ENCODE assay signal across 18 cellular contexts in genomic region chr2:172614932-172615331, GRCh38. TPM values are rescaled to one million over a fixed set of nuclear protein-coding genes. Genes with fewer than 3 reads are reported as not detected.
A peak's percentile ranks its signal among the peaks of the same experiment; 100 is the strongest.
DNase-seq lines count a peak whose midpoint lies in the region; ATAC-seq and TF ChIP-seq lines count a peak whose summit lies in the region.
"Had no signal": no experiment of that assay in that cellular context is flagged by ENCODE, and none has a peak within 500 bp of the region (broad histone marks: within the 10 kb centered on the region; RNA-seq: fewer than 3 reads in every experiment).

No MANE protein-coding gene starts in this region.

- TF ChIP-seq RAD21 in IMR-90 (IDR thresholded peaks at IDR 0.05; ENCODE audit: low read length) = no peak

- CTCF ChIA-PET in IMR-90 (lab: Yijun Ruan, JAX) = no interaction called here
- CTCF ChIA-PET in RWPE1 (lab: Yijun Ruan, JAX) = interaction anchor here (1.6 kb wide), 1 partner anchor 11 kb away, joined by 3 read pairs; no protein-coding TSS in a partner anchor

- H4K5ac ChIP-seq in IMR-90 (ENCODE audit: low read depth, low read length) = no peak overlapping the region

- no peak overlapping the region for H2AK5ac ChIP-seq in IMR-90 (ENCODE audit: low read depth, low read length)

- H3K14ac ChIP-seq in IMR-90 (replicated peaks; ENCODE audit: low read depth, low read length) = 0 out of 2 replicates have a peak overlapping the region, but pooled peaks have one; percentile 22

- no peak overlapping the region for H3K18ac ChIP-seq in IMR-90 (ENCODE audit: low read depth, low read length)

- H3K9ac ChIP-seq in IMR-90 (ENCODE audit: low read depth, low read length) = no peak overlapping the region
- no peak overlapping the region for H3K9ac ChIP-seq in SK-N-MC (ENCODE audit: insufficient read length)
- H3K9ac ChIP-seq: BLaER1 had no signal

- H3K4me2 ChIP-seq in IMR-90 (ENCODE audit: low read depth, low read length) = no peak overlapping the region
- H3K4me2 ChIP-seq in osteoblast (ENCODE audit: insufficient read depth, low read length) = no peak overlapping the region
- H3K4me2 ChIP-seq: BLaER1 had no signal

- H3K4me3 ChIP-seq in IMR-90 (ENCODE audit: insufficient read depth, low read depth, low read length) (no peak overlapping the region), SK-N-MC (no peak overlapping the region), right lobe of liver (no peak overlapping the region), osteoblast (ENCODE audit: insufficient read depth, low read length) (no peak overlapping the region)
- H3K4me3 ChIP-seq: BLaER1 had no signal

- H3K23ac ChIP-seq in IMR-90 (ENCODE audit: low read depth, low read length) = no peak overlapping the region

- dilution Hi-C loops in IMR-90 (cut with HindIII; ENCODE audit: low sequenced_read_pairs, unreplicated experiment) = no loop called here

- TF ChIP-seq POLR2A in IMR-90 (IDR thresholded peaks at IDR 0.05; ENCODE audit: low read depth, low read length) = no peak
- no peak for TF ChIP-seq POLR2A in right lobe of liver (IDR thresholded peaks at IDR 0.05)

- no peak overlapping the region for H4K91ac ChIP-seq in IMR-90 (ENCODE audit: insufficient read depth, low read depth, low read length)

- H3K9me3 ChIP-seq in IMR-90 (ENCODE audit: control insufficient read depth, insufficient read depth, low read length) (no peaks in the 10 kb centered on the region), SK-N-MC (ENCODE audit: low read depth, low read length) (no peaks in the 10 kb centered on the region), right lobe of liver (no peaks in the 10 kb centered on the region), osteoblast (ENCODE audit: low read depth, low read length) (no peaks in the 10 kb centered on the region)
- H3K9me3 ChIP-seq: BLaER1 had no signal

- no peak overlapping the region for H2BK5ac ChIP-seq in IMR-90 (ENCODE audit: low read depth, low read length, poor library complexity, severe bottlenecking)

- H3K56ac ChIP-seq in IMR-90 (ENCODE audit: extremely low read depth, insufficient read depth, low read length) = no peak overlapping the region

- H2AFZ ChIP-seq in IMR-90 (replicated peaks; ENCODE audit: low read length, poor library complexity) (no peak overlapping the region), osteoblast (ENCODE audit: low read length) (no peak overlapping the region)

- peaks cover 3 to 11% of the 10 kb centered on the region in 2 experiments; a peak in 1 of 4 replicates for H3K79me1 ChIP-seq in IMR-90 (ENCODE audit: low read depth in 1 of 2, low read length in 2 of 2)

- no peaks in the 10 kb centered on the region for H3K27me3 ChIP-seq in IMR-90 (ENCODE audit: control insufficient read depth, insufficient read depth, low read length)
- no peaks in the 10 kb centered on the region for H3K27me3 ChIP-seq in right lobe of liver
- H3K27me3 ChIP-seq in osteoblast (ENCODE audit: insufficient read depth, low read length) = no peaks in the 10 kb centered on the region
- H3K27me3 ChIP-seq: BLaER1 had no signal

- 86% methylated on average over 2 of the region's 6 CpGs; no CpG with 5 or more reads in 1 of the 2 experiments for WGBS in IMR-90 (ENCODE audit: extremely low coverage in 2 of 2, insufficient read length in 1 of 2), 2 experiments
- WGBS in right lobe of liver (ENCODE audit: insufficient coverage, low coverage, low lambda C conversion rate, missing lambda C conversion rate) = 40% methylated on average over 6 of the region's 6 CpGs

- no peak overlapping the region for H2BK15ac ChIP-seq in IMR-90 (ENCODE audit: low read depth, low read length)

- no TSS peak for BruUV-seq in IMR-90 (replicated peaks; lab: Mats Ljungman, UMichigan)

- no peaks in the 10 kb centered on the region; the same call in 1 of the 2 replicates for H3K9me1 ChIP-seq in IMR-90 (ENCODE audit: insufficient read depth, low read length)

- no peak overlapping the region for H2BK120ac ChIP-seq in IMR-90 (ENCODE audit: low read depth, low read length)

- H4K20me1 ChIP-seq in IMR-90 (ENCODE audit: insufficient read depth, low read length) = no peaks in the 10 kb centered on the region
- no peaks in the 10 kb centered on the region for H4K20me1 ChIP-seq in osteoblast (ENCODE audit: insufficient read depth, low read length)
- H4K20me1 ChIP-seq: BLaER1 had no signal

- H3K4me1 ChIP-seq in IMR-90 (ENCODE audit: control insufficient read depth, insufficient read depth, low read length) = peaks cover 11% of the 10 kb centered on the region
- H3K4me1 ChIP-seq in right lobe of liver = no peaks in the 10 kb centered on the region
- no peaks in the 10 kb centered on the region for H3K4me1 ChIP-seq in osteoblast (ENCODE audit: insufficient read depth, low read length)
- H3K4me1 ChIP-seq: BLaER1 had no signal

- no peak overlapping the region for H2AK9ac ChIP-seq in IMR-90 (replicated peaks; ENCODE audit: low read depth, low read length, poor library complexity)

- H2BK20ac ChIP-seq in IMR-90 (ENCODE audit: low read depth, low read length) = no peak overlapping the region

- H3K4ac ChIP-seq in IMR-90 (ENCODE audit: low read depth, low read length) = no peak overlapping the region

- TF ChIP-seq CTCF in IMR-90 (conservative IDR thresholded peaks at IDR 0.05; ENCODE audit: low read depth, low read length) = no peak
- no peak for TF ChIP-seq CTCF in right lobe of liver (IDR thresholded peaks at IDR 0.05)
- no peak for TF ChIP-seq CTCF in RWPE1 (conservative IDR thresholded peaks at IDR 0.05; ENCODE audit: low read depth)
- TF ChIP-seq CTCF in osteoblast (IDR thresholded peaks at IDR 0.05; ENCODE audit: extremely low read depth, low read depth, low read length) = no peak

- ATAC-seq in IMR-90 (ENCODE audit: low read depth) (no peak), right lobe of liver (peak in 3 of 4 donors; percentile 61 to 92 (median 88))
- ATAC-seq: Panc1 had no signal

- DNase-seq in IMR-90 (no peak), SK-N-MC (ENCODE audit: low read depth, low spot score) (no peak), cerebellum (ENCODE audit: low spot score) (peak; percentile 15), right lobe of liver (peak in 2 of 3 donors; percentile 48 to 59), RWPE1 (ENCODE audit: low spot score) (no peak), osteoblast (ENCODE audit: insufficient read length, low spot score, missing footprints) (no peak)
- no peak for DNase-seq in stimulated activated CD4-positive, alpha-beta T cell treated with anti-CD3 and anti-CD28 coated beads, Interleukin-2, amount 100 ng/mL, for 48 hours
- DNase-seq: CD4-positive, CD25-positive, alpha-beta regulatory T cell; DMS53; GOT3; HCEC 1CT; NCI-H1048; NCI-H1417 treated with DMSO at 0.1 percent for 48 hours; NCI-H187; NCI-H526 treated with DMSO at 0.1 percent for 48 hours; SHP77 treated with DMSO at 0.1 percent for 48 hours had no signal

- H3K36me3 ChIP-seq in IMR-90 (ENCODE audit: control insufficient read depth, insufficient read depth, low read length) = peaks cover 6% of the 10 kb centered on the region
- H3K36me3 ChIP-seq in SK-N-MC (ENCODE audit: insufficient read depth, low read length) = no peaks in the 10 kb centered on the region
- H3K36me3 ChIP-seq in right lobe of liver = no peaks in the 10 kb centered on the region
- H3K36me3 ChIP-seq in osteoblast (ENCODE audit: insufficient read depth, low read length) = no peaks in the 10 kb centered on the region

- no peak overlapping the region for H3K27ac ChIP-seq in IMR-90 (ENCODE audit: insufficient read depth, low read length)
- peak overlapping the region; percentile 90; the same call in 1 of the 2 replicates for H3K27ac ChIP-seq in SK-N-MC
- H3K27ac ChIP-seq in right lobe of liver = no peak overlapping the region
- no peak overlapping the region for H3K27ac ChIP-seq in RWPE1
- no peak overlapping the region for H3K27ac ChIP-seq in osteoblast (ENCODE audit: low read depth, low read length)
- H3K27ac ChIP-seq: BLaER1 had no signal

- no peak overlapping the region for H4K8ac ChIP-seq in IMR-90 (ENCODE audit: low read depth in 2 of 2, low read length in 2 of 2)

- in situ Hi-C loops in IMR-90 (cut with MboI; ENCODE audit: low sequenced_read_pairs) = no loop called here

- intact Hi-C loops in IMR-90 (cut with micrococcal nuclease) = no loop called here
- intact Hi-C loops in right lobe of liver (cut with DNase I) = no loop called here

- no peaks in the 10 kb centered on the region for H3K79me2 ChIP-seq in osteoblast (ENCODE audit: insufficient read depth, low read length)

- POLR2A ChIA-PET in IMR-90 (lab: Charles Lee; ENCODE audit: unreplicated experiment) (no interaction called here), RWPE1 (lab: Yijun Ruan, JAX; ENCODE audit: low non-redundant PET) (no interaction called here)

TF ChIP-seq in IMR-90, 13 proteins besides CTCF, POLR2A, EP300 and RAD21:
- TF ChIP-seq MAZ (IDR thresholded peaks at IDR 0.05; ENCODE audit: borderline replicate concordance, low read depth, low read length) (no peak), ELK1 (IDR thresholded peaks at IDR 0.05; ENCODE audit: borderline replicate concordance, low read depth, low read length) (no peak), SMC3 (IDR thresholded peaks at IDR 0.05; ENCODE audit: low read depth, low read length) (no peak), RFX5 (IDR thresholded peaks at IDR 0.05; ENCODE audit: low read depth, low read length) (no peak), FOS (IDR thresholded peaks at IDR 0.05; ENCODE audit: low read depth, low read length) (no peak), MXI1 (IDR thresholded peaks at IDR 0.05; ENCODE audit: borderline replicate concordance, low read depth, low read length) (no peak), CEBPB (IDR thresholded peaks at IDR 0.05; ENCODE audit: low read depth, low read length) (no peak)

RNA-seq across cellular contexts. Expression of gene PDK1, which starts 59.0 kb away (rescaled TPM):
- total RNA-seq in IMR-90 (2012; rRNA removed) (68.3 and 85.9 TPM in 2 replicates), cerebellum (13.1 TPM), right lobe of liver (10 to 100 TPM in 3 of 6 experiments, 1 to 10 TPM in 3; 5.0 to 34.1 (median 9.6) TPM), osteoblast (18.9 and 26.8 TPM in 2 replicates)
- 35.2 and 38.1 TPM in 2 replicates for polyA plus RNA-seq in IMR-90 (2012; rRNA removed)
- 25.1 and 25.3 TPM in 2 replicates for polyA plus RNA-seq in IMR-90 (2012; cell fraction: cytosol; rRNA removed)
- 25.1 and 56.4 TPM in 2 replicates for polyA plus RNA-seq in IMR-90 (2012; cell fraction: nucleus; rRNA removed; ENCODE audit: low replicate concordance)

Comparison
In these comparisons a context has a peak if more than half of its experiments do, and no peak if none do; other contexts are left out.
1. DNase-seq: peak in cerebellum (single experiment) and right lobe of liver (2 of 3); none in IMR-90 (single experiment), SK-N-MC (single experiment), RWPE1 (single experiment), osteoblast (single experiment) and stimulated activated CD4-positive, alpha-beta T cell treated with anti-CD3 and anti-CD28 coated beads, Interleukin-2, amount 100 ng/mL, for 48 hours (0 of 2).